ENCODE assay signal across 1 cellular context in the genomic region with DNA sequence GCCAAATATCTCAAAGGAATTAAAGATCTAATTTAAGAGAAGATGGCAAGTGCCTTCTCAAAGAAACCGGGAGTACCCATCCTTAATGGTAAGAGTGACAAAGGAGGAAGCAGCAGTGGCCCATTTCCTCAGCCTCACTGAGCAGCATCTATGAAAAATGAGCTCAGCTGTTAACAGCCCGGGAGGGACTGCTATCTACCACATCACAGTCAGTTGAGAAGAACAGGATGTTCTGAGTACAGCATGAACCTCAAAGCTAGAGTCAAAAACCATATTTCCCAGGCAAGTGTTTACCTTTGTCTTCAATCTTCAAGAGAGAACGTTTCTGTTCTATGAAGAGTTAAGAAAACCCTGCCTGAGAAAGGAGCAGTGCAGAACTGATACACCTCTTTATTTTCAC.
A peak's percentile ranks its signal among the peaks of the same experiment; 100 is the strongest.
TF ChIP-seq lines count a peak whose summit lies in the region.

No MANE protein-coding gene starts in this region.

TF ChIP-seq in GM12878, 131 proteins besides CTCF, POLR2A, EP300 and RAD21 (continued from another document and continues in another):
- TF ChIP-seq, protein P1, sequence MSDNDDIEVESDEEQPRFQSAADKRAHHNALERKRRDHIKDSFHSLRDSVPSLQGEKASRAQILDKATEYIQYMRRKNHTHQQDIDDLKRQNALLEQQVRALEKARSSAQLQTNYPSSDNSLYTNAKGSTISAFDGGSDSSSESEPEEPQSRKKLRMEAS (IDR thresholded peaks at IDR 0.05; ENCODE audit: low read depth, low read length), result no peak
- TF ChIP-seq PRDM15 (CRISPR knock-in tag; IDR thresholded peaks at IDR 0.05), result no peak
- no peak for TF ChIP-seq CHD4 (IDR thresholded peaks at IDR 0.05)
- TF ChIP-seq RELB (IDR thresholded peaks at IDR 0.05; ENCODE audit: low read depth), result peak; percentile 48
- no peak for TF ChIP-seq USF1 (IDR thresholded peaks at IDR 0.05; ENCODE audit: borderline replicate concordance, extremely low read length, insufficient read depth, low read depth, low read length)
- peak; percentile 63; the same call in 1 of the 2 replicates for TF ChIP-seq TCF12 (IDR thresholded peaks at IDR 0.05; ENCODE audit: low read depth, low read length)
- no peak for TF ChIP-seq NR2F1 (conservative IDR thresholded peaks at IDR 0.05)
- TF ChIP-seq MTA2 (IDR thresholded peaks at IDR 0.05; ENCODE audit: low read depth), result peak; percentile 64
- TF ChIP-seq FOS (IDR thresholded peaks at IDR 0.05; ENCODE audit: borderline replicate concordance, extremely low read depth, insufficient read length), result no peak
- peak; percentile 89 for TF ChIP-seq TCF7 (IDR thresholded peaks at IDR 0.05; ENCODE audit: borderline replicate concordance)
- TF ChIP-seq ZNF622 (IDR thresholded peaks at IDR 0.05), result no peak
- TF ChIP-seq RFX5 (IDR thresholded peaks at IDR 0.05; ENCODE audit: low read depth, low read length), result no peak
- 0 out of 3 replicates have a peak, but pooled peaks have one; percentile 41 for TF ChIP-seq POU2F2 (IDR thresholded peaks at IDR 0.05; ENCODE audit: borderline replicate concordance, low read depth, low read length)
- peak; percentile 92 for TF ChIP-seq RUNX3 (IDR thresholded peaks at IDR 0.05; ENCODE audit: low read length)
- TF ChIP-seq, protein P2, sequence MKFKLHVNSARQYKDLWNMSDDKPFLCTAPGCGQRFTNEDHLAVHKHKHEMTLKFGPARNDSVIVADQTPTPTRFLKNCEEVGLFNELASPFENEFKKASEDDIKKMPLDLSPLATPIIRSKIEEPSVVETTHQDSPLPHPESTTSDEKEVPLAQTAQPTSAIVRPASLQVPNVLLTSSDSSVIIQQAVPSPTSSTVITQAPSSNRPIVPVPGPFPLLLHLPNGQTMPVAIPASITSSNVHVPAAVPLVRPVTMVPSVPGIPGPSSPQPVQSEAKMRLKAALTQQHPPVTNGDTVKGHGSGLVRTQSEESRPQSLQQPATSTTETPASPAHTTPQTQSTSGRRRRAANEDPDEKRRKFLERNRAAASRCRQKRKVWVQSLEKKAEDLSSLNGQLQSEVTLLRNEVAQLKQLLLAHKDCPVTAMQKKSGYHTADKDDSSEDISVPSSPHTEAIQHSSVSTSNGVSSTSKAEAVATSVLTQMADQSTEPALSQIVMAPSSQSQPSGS (IDR thresholded peaks at IDR 0.05; ENCODE audit: low read length), result peak; percentile 76; the same call in 1 of the 2 replicates
- no peak for TF ChIP-seq RELA (IDR thresholded peaks at IDR 0.05; ENCODE audit: borderline replicate concordance, partially characterized antibody)
- TF ChIP-seq EED (IDR thresholded peaks at IDR 0.05; ENCODE audit: low read depth), result peak; percentile 48; the same call in 1 of the 2 replicates
- TF ChIP-seq, protein P3, sequence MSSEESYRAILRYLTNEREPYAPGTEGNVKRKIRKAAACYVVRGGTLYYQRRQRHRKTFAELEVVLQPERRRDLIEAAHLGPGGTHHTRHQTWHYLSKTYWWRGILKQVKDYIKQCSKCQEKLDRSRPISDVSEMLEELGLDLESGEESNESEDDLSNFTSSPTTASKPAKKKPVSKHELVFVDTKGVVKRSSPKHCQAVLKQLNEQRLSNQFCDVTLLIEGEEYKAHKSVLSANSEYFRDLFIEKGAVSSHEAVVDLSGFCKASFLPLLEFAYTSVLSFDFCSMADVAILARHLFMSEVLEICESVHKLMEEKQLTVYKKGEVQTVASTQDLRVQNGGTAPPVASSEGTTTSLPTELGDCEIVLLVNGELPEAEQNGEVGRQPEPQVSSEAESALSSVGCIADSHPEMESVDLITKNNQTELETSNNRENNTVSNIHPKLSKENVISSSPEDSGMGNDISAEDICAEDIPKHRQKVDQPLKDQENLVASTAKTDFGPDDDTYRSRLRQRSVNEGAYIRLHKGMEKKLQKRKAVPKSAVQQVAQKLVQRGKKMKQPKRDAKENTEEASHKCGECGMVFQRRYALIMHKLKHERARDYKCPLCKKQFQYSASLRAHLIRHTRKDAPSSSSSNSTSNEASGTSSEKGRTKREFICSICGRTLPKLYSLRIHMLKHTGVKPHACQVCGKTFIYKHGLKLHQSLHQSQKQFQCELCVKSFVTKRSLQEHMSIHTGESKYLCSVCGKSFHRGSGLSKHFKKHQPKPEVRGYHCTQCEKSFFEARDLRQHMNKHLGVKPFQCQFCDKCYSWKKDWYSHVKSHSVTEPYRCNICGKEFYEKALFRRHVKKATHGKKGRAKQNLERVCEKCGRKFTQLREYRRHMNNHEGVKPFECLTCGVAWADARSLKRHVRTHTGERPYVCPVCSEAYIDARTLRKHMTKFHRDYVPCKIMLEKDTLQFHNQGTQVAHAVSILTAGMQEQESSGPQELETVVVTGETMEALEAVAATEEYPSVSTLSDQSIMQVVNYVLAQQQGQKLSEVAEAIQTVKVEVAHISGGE (CRISPR knock-in tag; IDR thresholded peaks at IDR 0.05), result no peak
- TF ChIP-seq RCOR1 (conservative IDR thresholded peaks at IDR 0.05; ENCODE audit: low read depth, low read length), result no peak
- TF ChIP-seq STAT1 (conservative IDR thresholded peaks at IDR 0.05), result no peak
- TF ChIP-seq NR2C2 (IDR thresholded peaks at IDR 0.05; ENCODE audit: borderline replicate concordance, control insufficient read depth, insufficient read length, low read depth), result no peak
- no peak for TF ChIP-seq POLR2AphosphoS2 (IDR thresholded peaks at IDR 0.05; ENCODE audit: low read depth, low read length)
- no peak for TF ChIP-seq SIN3A (IDR thresholded peaks at IDR 0.05; ENCODE audit: low read depth, low read length)
- TF ChIP-seq ATF7 (IDR thresholded peaks at IDR 0.05; ENCODE audit: low read depth), result peak; percentile 80
- TF ChIP-seq, protein P4, sequence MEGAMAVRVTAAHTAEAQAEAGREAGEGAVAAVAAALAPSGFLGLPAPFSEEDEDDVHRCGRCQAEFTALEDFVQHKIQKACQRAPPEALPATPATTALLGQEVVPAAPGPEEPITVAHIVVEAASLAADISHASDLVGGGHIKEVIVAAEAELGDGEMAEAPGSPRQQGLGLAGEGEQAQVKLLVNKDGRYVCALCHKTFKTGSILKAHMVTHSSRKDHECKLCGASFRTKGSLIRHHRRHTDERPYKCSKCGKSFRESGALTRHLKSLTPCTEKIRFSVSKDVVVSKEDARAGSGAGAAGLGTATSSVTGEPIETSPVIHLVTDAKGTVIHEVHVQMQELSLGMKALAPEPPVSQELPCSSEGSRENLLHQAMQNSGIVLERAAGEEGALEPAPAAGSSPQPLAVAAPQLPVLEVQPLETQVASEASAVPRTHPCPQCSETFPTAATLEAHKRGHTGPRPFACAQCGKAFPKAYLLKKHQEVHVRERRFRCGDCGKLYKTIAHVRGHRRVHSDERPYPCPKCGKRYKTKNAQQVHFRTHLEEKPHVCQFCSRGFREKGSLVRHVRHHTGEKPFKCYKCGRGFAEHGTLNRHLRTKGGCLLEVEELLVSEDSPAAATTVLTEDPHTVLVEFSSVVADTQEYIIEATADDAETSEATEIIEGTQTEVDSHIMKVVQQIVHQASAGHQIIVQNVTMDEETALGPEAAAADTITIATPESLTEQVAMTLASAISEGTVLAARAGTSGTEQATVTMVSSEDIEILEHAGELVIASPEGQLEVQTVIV (IDR thresholded peaks at IDR 0.05; ENCODE audit: borderline replicate concordance, partially characterized antibody), result no peak
- TF ChIP-seq NRF1 (conservative IDR thresholded peaks at IDR 0.05; ENCODE audit: low read depth, low read length), result no peak
- TF ChIP-seq PAX5 (IDR thresholded peaks at IDR 0.05; ENCODE audit: borderline replicate concordance, low read depth, low read length), result 0 out of 2 replicates have a peak, but pooled peaks have one; percentile 21
- 0 out of 2 replicates have a peak, but pooled peaks have one; percentile 14 for TF ChIP-seq JUNB (IDR thresholded peaks at IDR 0.05)
- TF ChIP-seq MEF2A (IDR thresholded peaks at IDR 0.05; ENCODE audit: insufficient read depth, low read depth, low read length), result no peak
- TF ChIP-seq HCFC1 (IDR thresholded peaks at IDR 0.05; ENCODE audit: low read length), result no peak
- no peak for TF ChIP-seq SREBF2 (IDR thresholded peaks at IDR 0.05; ENCODE audit: low read length)
- no peak for TF ChIP-seq SUZ12 (IDR thresholded peaks at IDR 0.05; ENCODE audit: unreplicated experiment)
- peak; percentile 78 for TF ChIP-seq PBX3 (IDR thresholded peaks at IDR 0.05; ENCODE audit: insufficient replicate concordance, low read depth, low read length)
- TF ChIP-seq FOXM1 (IDR thresholded peaks at IDR 0.05; ENCODE audit: low read depth, low read length), result peak; percentile 54; the same call in 1 of the 2 replicates
- TF ChIP-seq SMAD5 (IDR thresholded peaks at IDR 0.05; ENCODE audit: low read depth), result no peak
- peak; percentile 19 for TF ChIP-seq SKIL (IDR thresholded peaks at IDR 0.05; ENCODE audit: low read depth, poor library complexity, severe bottlenecking)
- no peak for TF ChIP-seq YBX1 (IDR thresholded peaks at IDR 0.05)
- TF ChIP-seq, protein P5, sequence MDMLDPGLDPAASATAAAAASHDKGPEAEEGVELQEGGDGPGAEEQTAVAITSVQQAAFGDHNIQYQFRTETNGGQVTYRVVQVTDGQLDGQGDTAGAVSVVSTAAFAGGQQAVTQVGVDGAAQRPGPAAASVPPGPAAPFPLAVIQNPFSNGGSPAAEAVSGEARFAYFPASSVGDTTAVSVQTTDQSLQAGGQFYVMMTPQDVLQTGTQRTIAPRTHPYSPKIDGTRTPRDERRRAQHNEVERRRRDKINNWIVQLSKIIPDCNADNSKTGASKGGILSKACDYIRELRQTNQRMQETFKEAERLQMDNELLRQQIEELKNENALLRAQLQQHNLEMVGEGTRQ (IDR thresholded peaks at IDR 0.05; ENCODE audit: borderline replicate concordance, low read depth, low read length), result no peak
- TF ChIP-seq, protein P6, sequence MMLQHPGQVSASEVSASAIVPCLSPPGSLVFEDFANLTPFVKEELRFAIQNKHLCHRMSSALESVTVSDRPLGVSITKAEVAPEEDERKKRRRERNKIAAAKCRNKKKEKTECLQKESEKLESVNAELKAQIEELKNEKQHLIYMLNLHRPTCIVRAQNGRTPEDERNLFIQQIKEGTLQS (IDR thresholded peaks at IDR 0.05; ENCODE audit: borderline replicate concordance, extremely low read depth, low read depth, low read length), result no peak
- TF ChIP-seq BMI1 (IDR thresholded peaks at IDR 0.05; ENCODE audit: borderline replicate concordance), result no peak
- TF ChIP-seq TBL1XR1 (IDR thresholded peaks at IDR 0.05; ENCODE audit: low read depth, low read length), result no peak
- no peak for TF ChIP-seq RBBP5 (conservative IDR thresholded peaks at IDR 0.05)
- no peak for TF ChIP-seq ZNF24 (IDR thresholded peaks at IDR 0.05)
